9 cellular contexts compared by ENCODE assay signal in the genomic region with DNA sequence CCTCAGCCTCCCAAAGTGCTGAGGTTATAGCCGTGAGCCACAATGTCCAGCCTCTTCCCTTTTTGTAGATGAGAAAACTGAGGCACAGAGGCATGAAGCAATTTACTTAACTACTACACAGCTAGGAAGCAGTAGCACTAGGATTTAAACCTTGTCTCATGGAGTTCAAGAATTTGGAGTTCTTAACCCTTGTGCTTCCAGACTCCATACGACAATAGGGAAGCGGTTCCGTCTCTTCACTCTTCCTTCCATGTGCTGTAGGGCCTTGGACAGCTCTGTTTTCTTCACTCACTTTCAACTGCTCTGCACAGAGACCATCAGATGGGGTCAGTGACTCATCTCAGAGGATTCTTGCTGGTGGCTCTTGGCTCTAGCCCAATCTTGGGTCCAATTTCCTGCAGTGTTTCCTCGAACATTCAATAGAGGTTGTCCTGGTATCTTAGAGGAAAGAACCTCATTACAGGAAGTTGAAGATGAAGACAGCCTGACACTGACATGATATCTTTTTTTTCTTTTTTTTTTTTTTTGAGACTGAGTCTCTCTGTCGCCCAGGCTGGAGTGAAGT. TPM values are rescaled to one million over a fixed set of nuclear protein-coding genes. Genes with fewer than 3 reads are reported as not detected.
DNase-seq lines count a peak whose midpoint lies in the region; ATAC-seq and TF ChIP-seq lines count a peak whose summit lies in the region.
"Had no signal": no experiment of that assay in that cellular context is flagged by ENCODE, and none has a peak within 500 bp of the region (broad histone marks: within the 10 kb centered on the region; RNA-seq: fewer than 3 reads in every experiment).

No MANE protein-coding gene starts in this region.

- H3K36me3 ChIP-seq in Panc1 (ENCODE audit: control insufficient read depth, insufficient read depth, low read length) (no peaks in the 10 kb centered on the region), psoas muscle (ENCODE audit: insufficient read depth in 1 of 2, low read depth in 1 of 2) (no peaks in the 10 kb centered on the region), OCI-LY7 (ENCODE audit: insufficient read depth, low read length) (peaks cover 89% of the 10 kb centered on the region)

- intact Hi-C loops in Panc1 (cut with micrococcal nuclease; ENCODE audit: unreplicated experiment) = no loop called here
- intact Hi-C loops in psoas muscle (cut with DNase I) = no loop called here
- intact Hi-C loops in OCI-LY7 (cut with micrococcal nuclease; ENCODE audit: unreplicated experiment) = no loop called here

- H3K27ac ChIP-seq in Panc1 (ENCODE audit: low read length) = no peak overlapping the region
- H3K27ac ChIP-seq in psoas muscle = no peak overlapping the region
- H3K27ac ChIP-seq in OCI-LY7 (ENCODE audit: low read depth, low read length, poor library complexity, severe bottlenecking) = no peak overlapping the region

- TF ChIP-seq CTCF in Panc1 (IDR thresholded peaks at IDR 0.05) (no peak), psoas muscle (IDR thresholded peaks at IDR 0.05) (no peak), OCI-LY7 (conservative IDR thresholded peaks at IDR 0.05; ENCODE audit: low read length) (no peak)

- DNase-seq in NCI-H2196 (lab: John Stamatoyannopoulos, UW; ENCODE audit: unreplicated experiment) = peak; percentile 38
- DNase-seq in NCI-H2196 treated with DMSO at 0.1 percent for 48 hours (lab: John Stamatoyannopoulos, UW; ENCODE audit: unreplicated experiment) = no peak
- peak; percentile 20 for DNase-seq in Panc1 (ENCODE audit: low read depth, low spot score)
- peak; percentile 26 for DNase-seq in central memory CD4-positive, alpha-beta T cell
- DNase-seq in psoas muscle = no peak
- no peak for DNase-seq in NCI-H146 (lab: John Stamatoyannopoulos, UW)
- DNase-seq in OCI-LY7 (ENCODE audit: low spot score) = no peak
- no peak for DNase-seq in stimulated activated CD4-positive, alpha-beta T cell treated with anti-CD3 and anti-CD28 coated beads, Interleukin-2, amount 100 ng/mL, for 48 hours
- DNase-seq: NCI-H1048 had no signal

- no peaks in the 10 kb centered on the region for H4K20me1 ChIP-seq in OCI-LY7 (ENCODE audit: insufficient read depth, low read length)

- H3K4me1 ChIP-seq in Panc1 (ENCODE audit: control insufficient read depth, insufficient read depth, low read length) (0 out of 2 replicates have a peak, but pooled peaks cover 3% of the 10 kb centered on the region), psoas muscle (no peaks in the 10 kb centered on the region), OCI-LY7 (ENCODE audit: insufficient read depth, low read length, poor library complexity, severe bottlenecking) (no peaks in the 10 kb centered on the region)

- no peak overlapping the region for H2AFZ ChIP-seq in OCI-LY7 (ENCODE audit: low read length)

- BruUV-seq in Panc1 (replicated peaks; lab: Mats Ljungman, UMichigan) (no TSS peak), OCI-LY7 (replicated peaks; lab: Mats Ljungman, UMichigan) (no TSS peak)

- H3K27me3 ChIP-seq in Panc1 (ENCODE audit: control insufficient read depth, insufficient read depth, low read length) = no peaks in the 10 kb centered on the region
- H3K27me3 ChIP-seq in psoas muscle (ENCODE audit: insufficient read depth in 3 of 3, low read length in 2 of 3) = no peaks in the 10 kb centered on the region

- H3K9me2 ChIP-seq in OCI-LY7 (ENCODE audit: insufficient read depth, low read length) = no peaks in the 10 kb centered on the region

- in situ Hi-C loops in Panc1 (cut with HindIII; ENCODE audit: low pct_unique_long_range_greater_than_20kb, low sequenced_read_pairs) = no loop called here

- no peaks in the 10 kb centered on the region for H3K79me2 ChIP-seq in OCI-LY7 (ENCODE audit: insufficient read depth, low read depth, low read length)

- ATAC-seq in Panc1 = peak; percentile 80
- peak; percentile 62 to 73 (median 68) for ATAC-seq in psoas muscle

- H3K9me3 ChIP-seq in Panc1 (ENCODE audit: control insufficient read depth, insufficient read depth, low read depth, low read length) (no peaks in the 10 kb centered on the region), psoas muscle (no peaks in the 10 kb centered on the region), OCI-LY7 (ENCODE audit: low read length) (no peaks in the 10 kb centered on the region)

- POLR2A ChIA-PET in Panc1 (lab: Charles Lee) = interaction anchor here (0.7 kb wide), 1 partner anchor 18 kb away, joined by 9 read pairs; no protein-coding TSS in a partner anchor
- POLR2A ChIA-PET in OCI-LY7 (lab: Charles Lee) = no interaction called here

- no peak overlapping the region for H3K4me3 ChIP-seq in Panc1 (ENCODE audit: low read depth in 2 of 2, low read length in 2 of 2)
- H3K4me3 ChIP-seq in psoas muscle = no peak overlapping the region
- H3K4me3 ChIP-seq in OCI-LY7 (ENCODE audit: low read depth, low read length, poor library complexity, severe bottlenecking) = no peak overlapping the region

- WGBS in psoas muscle, 3 donors = 44 to 51% (median 48%) methylated on average over 6 of the region's 6 CpGs

- H3K4me2 ChIP-seq in OCI-LY7 (ENCODE audit: low read length) = no peak overlapping the region

- CTCF ChIA-PET in Panc1 (lab: Charles Lee) = interaction anchor here (0.7 kb wide), 1 partner anchor 133 kb away, joined by 3 read pairs; no protein-coding TSS in a partner anchor
- CTCF ChIA-PET in OCI-LY7 (lab: Charles Lee; ENCODE audit: unreplicated experiment) = no interaction called here

RNA-seq across cellular contexts. Expression of a gene that starts 19.3 kb away (rescaled TPM):
- total RNA-seq in Panc1 (2021; ENCODE audit: unreplicated experiment) = 0.54 TPM
- not detected for polyA plus RNA-seq in Panc1 (2012; ENCODE audit: insufficient read length)
- 1 to 10 TPM; 1.1 to 3.0 (median 2.3) TPM for total RNA-seq in psoas muscle
- under 1 TPM; 0.21 to 0.29 (median 0.27) TPM for polyA plus RNA-seq in psoas muscle
- total RNA-seq in OCI-LY7 (2014; rRNA removed; shearing (Covaris generic)) = 30.7 and 40.2 TPM in 2 replicates
- 125 and 140 TPM in 2 replicates for total RNA-seq in OCI-LY7 (2022)

RNA-seq across cellular contexts. Expression of a gene that starts 34.5 kb away (rescaled TPM):
- total RNA-seq in Panc1 (2021; ENCODE audit: unreplicated experiment) = 68.3 TPM
- 81.2 TPM for polyA plus RNA-seq in Panc1 (2012; ENCODE audit: insufficient read length)
- 10 to 100 TPM; 54.5 to 67.2 (median 60.2) TPM for total RNA-seq in psoas muscle
- 100 to 1,000 TPM in 1 of 3 donors, 10 to 100 TPM in 2; 49.0 to 125 (median 91.2) TPM for polyA plus RNA-seq in psoas muscle
- total RNA-seq in OCI-LY7 (2014; rRNA removed; shearing (Covaris generic)) = 43.4 and 63.7 TPM in 2 replicates
- total RNA-seq in OCI-LY7 (2022) = 38.3 and 42.9 TPM in 2 replicates

RNA-seq across cellular contexts. Expression of a gene that starts 42.8 kb away (rescaled TPM):
- total RNA-seq in Panc1 (2021; ENCODE audit: unreplicated experiment) (10.9 TPM), psoas muscle (10 to 100 TPM in 1 of 4 donors, 1 to 10 TPM in 3; 6.4 to 16.4 (median 8.9) TPM), OCI-LY7 (2022) (17.2 and 20.8 TPM in 2 replicates)
- polyA plus RNA-seq in Panc1 (2012; ENCODE audit: insufficient read length) = 7.3 TPM
- 10 to 100 TPM in 1 of 3 donors, 1 to 10 TPM in 2; 6.8 to 16.3 (median 7.9) TPM for polyA plus RNA-seq in psoas muscle
- 15.7 and 22.2 TPM in 2 replicates for total RNA-seq in OCI-LY7 (2014; rRNA removed; shearing (Covaris generic))

RNA-seq across cellular contexts. Expression of a gene that starts 46.2 kb away (rescaled TPM):
- total RNA-seq in Panc1 (2021; ENCODE audit: unreplicated experiment) (68.5 TPM), psoas muscle (10 to 100 TPM; 25.4 to 61.4 (median 46.9) TPM), OCI-LY7 (2022) (59.6 and 64.2 TPM in 2 replicates)
- polyA plus RNA-seq in Panc1 (2012; ENCODE audit: insufficient read length) = 57.5 TPM
- 10 to 100 TPM; 39.0 to 96.7 (median 63.8) TPM for polyA plus RNA-seq in psoas muscle
- total RNA-seq in OCI-LY7 (2014; rRNA removed; shearing (Covaris generic)) = 14.4 and 15.3 TPM in 2 replicates

Comparison
In these comparisons a context has a peak if more than half of its experiments do, and no peak if none do; other contexts are left out.
1. DNase-seq: peak in NCI-H2196 (single experiment), Panc1 (single experiment) and central memory CD4-positive, alpha-beta T cell (single experiment); none in NCI-H2196 treated with DMSO at 0.1 percent for 48 hours (single experiment), psoas muscle (0 of 2), NCI-H146 (single experiment), OCI-LY7 (single experiment) and stimulated activated CD4-positive, alpha-beta T cell treated with anti-CD3 and anti-CD28 coated beads, Interleukin-2, amount 100 ng/mL, for 48 hours (0 of 2).
2. RNA of a gene that starts 19.3 kb away (total RNA-seq): 30.7 to 140 TPM in OCI-LY7; 1.1 to 3.0 TPM in psoas muscle and 0.54 TPM in Panc1 (single experiment); every median in the first group is over 4 times any median in the second.